In the genomic region with DNA sequence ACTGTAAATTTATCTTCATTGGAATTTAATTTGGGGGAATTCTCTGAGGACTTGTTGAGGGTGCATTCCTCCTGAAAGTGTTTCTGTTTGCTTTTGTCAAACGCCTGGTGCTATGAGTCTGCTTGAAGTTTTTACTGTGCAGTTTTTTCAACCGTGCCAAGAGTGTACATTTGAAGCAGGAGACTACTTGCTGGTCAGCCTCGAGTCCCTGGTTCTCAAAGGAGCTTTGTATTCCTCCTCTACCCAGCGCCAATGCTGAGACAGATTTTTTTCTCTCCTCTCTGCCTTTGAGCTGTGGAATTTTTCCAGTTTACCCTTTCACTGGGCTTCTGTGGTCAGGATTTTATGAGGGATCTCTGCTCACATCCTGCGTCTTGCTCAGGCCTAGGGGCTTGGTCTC, we compare ENCODE assay signal across 19 cellular contexts.
A peak's percentile ranks its signal among the peaks of the same experiment; 100 is the strongest.
DNase-seq lines count a peak whose midpoint lies in the region; ATAC-seq and TF ChIP-seq lines count a peak whose summit lies in the region.
"Had no signal": no experiment of that assay in that cellular context is flagged by ENCODE, and none has a peak within 500 bp of the region (broad histone marks: within the 10 kb centered on the region; RNA-seq: fewer than 3 reads in every experiment).

No MANE protein-coding gene starts in this region.

- H3K4me3 Mint-ChIP-seq in progenitor cell of endocrine pancreas (ENCODE audit: low read depth): no peak overlapping the region
- no peak overlapping the region for H3K4me3 Mint-ChIP-seq in naive thymus-derived CD8-positive, alpha-beta T cell
- no peak overlapping the region for H3K4me3 Mint-ChIP-seq in HFFc6
- H3K4me3 Mint-ChIP-seq: activated CD4-positive, alpha-beta T cell treated with anti-CD3 and anti-CD28 coated beads, Interleukin-2, amount 10 ng/mL, durations not matched to agents 24 days and 14 days; stimulated activated naive CD8-positive, alpha-beta T cell treated with anti-CD3 and anti-CD28 coated beads, Interleukin-15, Interleukin-2, amounts not matched to agents 100 ng/mL and 50 ng/mL, for 24 hours had no signal

- H3K27me3 Mint-ChIP-seq in progenitor cell of endocrine pancreas (no peaks in the 10 kb centered on the region), HFFc6 (ENCODE audit: insufficient read depth) (no peaks in the 10 kb centered on the region; the same call in 1 of the 2 replicates)
- H3K27me3 Mint-ChIP-seq in naive thymus-derived CD8-positive, alpha-beta T cell: peaks cover 1 to 17% (median 5%) of the 10 kb centered on the region in 5 donors
- H3K27me3 Mint-ChIP-seq: stimulated activated naive CD8-positive, alpha-beta T cell treated with anti-CD3 and anti-CD28 coated beads, Interleukin-15, Interleukin-2, amounts not matched to agents 100 ng/mL and 50 ng/mL, for 24 hours had no signal

- H3K4me3 ChIP-seq in OCI-LY7 (ENCODE audit: low read depth, low read length, poor library complexity, severe bottlenecking): no peak overlapping the region
- H3K4me3 ChIP-seq: coronary artery, lung, tibial nerve had no signal

- no TSS peak for BruUV-seq in OCI-LY7 (replicated peaks; lab: Mats Ljungman, UMichigan)

- H3K4me1 ChIP-seq in OCI-LY7 (ENCODE audit: insufficient read depth, low read length, poor library complexity, severe bottlenecking): peaks cover 13% of the 10 kb centered on the region
- H3K4me1 ChIP-seq: tibial nerve had no signal

- peak overlapping the region; percentile 22 for H3K27ac Mint-ChIP-seq in progenitor cell of endocrine pancreas
- no peak overlapping the region for H3K27ac Mint-ChIP-seq in naive thymus-derived CD8-positive, alpha-beta T cell
- H3K27ac Mint-ChIP-seq in HFFc6: no peak overlapping the region
- H3K27ac Mint-ChIP-seq: activated CD4-positive, alpha-beta T cell treated with anti-CD3 and anti-CD28 coated beads, Interleukin-2, amount 10 ng/mL, durations not matched to agents 24 days and 14 days; stimulated activated naive CD8-positive, alpha-beta T cell treated with anti-CD3 and anti-CD28 coated beads, Interleukin-15, Interleukin-2, amounts not matched to agents 100 ng/mL and 50 ng/mL, for 24 hours had no signal

- no peaks in the 10 kb centered on the region; the same call in 1 of the 2 replicates for H3K36me3 ChIP-seq in OCI-LY7 (ENCODE audit: insufficient read depth, low read length)
- H3K36me3 ChIP-seq: tibial nerve had no signal

- CTCF ChIA-PET in OCI-LY7 (lab: Charles Lee; ENCODE audit: unreplicated experiment): no interaction called here

- H2AFZ ChIP-seq in OCI-LY7 (ENCODE audit: low read length): peak overlapping the region; percentile 6; the same call in 1 of the 2 replicates

- intact Hi-C loops in OCI-LY7 (cut with micrococcal nuclease; ENCODE audit: unreplicated experiment): no loop called here

- POLR2A ChIA-PET in OCI-LY7 (lab: Charles Lee): interaction anchor here (0.6 to 2.3 kb wide), 4 partner anchors 10 to 720 kb away, joined by 3 to 15 read pairs (median 4); no protein-coding TSS in a partner anchor
- POLR2A ChIA-PET in naive thymus-derived CD8-positive, alpha-beta T cell (lab: Charles Lee): no interaction called here

- no peaks in the 10 kb centered on the region for H3K36me3 Mint-ChIP-seq in progenitor cell of endocrine pancreas (ENCODE audit: insufficient read depth)
- no peaks in the 10 kb centered on the region for H3K36me3 Mint-ChIP-seq in naive thymus-derived CD8-positive, alpha-beta T cell
- no peaks in the 10 kb centered on the region for H3K36me3 Mint-ChIP-seq in HFFc6 (ENCODE audit: low read depth)

- DNase-seq in EL (peak; percentile 3), OCI-LY7 (ENCODE audit: low spot score) (no peak), globus pallidus (ENCODE audit: low spot score) (peak; percentile 5), progenitor cell of endocrine pancreas (ENCODE audit: low spot score, unreplicated experiment) (no peak), glomerular visceral epithelial cell (ENCODE audit: extremely low spot score) (no peak), HFFc6 (no peak)
- DNase-seq in naive thymus-derived CD8-positive, alpha-beta T cell: no peak
- DNase-seq: activated CD4-positive, alpha-beta T cell treated with anti-CD3 and anti-CD28 coated beads, Interleukin-2, amount 10 ng/mL, durations not matched to agents 24 days and 14 days; activated effector memory CD4-positive, alpha-beta T cell treated with Interleukin-2 at 50 U/mL for 16 hours; NCI-H1417; NCI-H526; Right ventricle myocardium superior; stimulated activated CD4-positive, alpha-beta T cell treated with anti-CD3 and anti-CD28 coated beads, Interleukin-2, amount 100 ng/mL, for 24 hours had no signal

- no peaks in the 10 kb centered on the region for H3K79me2 ChIP-seq in OCI-LY7 (ENCODE audit: insufficient read depth, low read depth, low read length)

- H3K9me3 ChIP-seq in OCI-LY7 (ENCODE audit: low read length): peaks cover 9% of the 10 kb centered on the region; the same call in 1 of the 2 replicates
- H3K9me3 ChIP-seq: tibial nerve had no signal

- H3K27ac ChIP-seq in OCI-LY7 (ENCODE audit: low read depth, low read length, poor library complexity, severe bottlenecking): no peak overlapping the region
- H3K27ac ChIP-seq: coronary artery, tibial nerve had no signal

- no peak overlapping the region for H3K4me2 ChIP-seq in OCI-LY7 (ENCODE audit: low read length)

- H3K9me3 Mint-ChIP-seq in progenitor cell of endocrine pancreas (ENCODE audit: low read depth) (no peaks in the 10 kb centered on the region), HFFc6 (peaks cover 10% of the 10 kb centered on the region)
- H3K9me3 Mint-ChIP-seq in naive thymus-derived CD8-positive, alpha-beta T cell: no peaks in the 10 kb centered on the region
- H3K9me3 Mint-ChIP-seq: activated CD4-positive, alpha-beta T cell treated with anti-CD3 and anti-CD28 coated beads, Interleukin-2, amount 10 ng/mL, durations not matched to agents 24 days and 14 days; stimulated activated naive CD8-positive, alpha-beta T cell treated with anti-CD3 and anti-CD28 coated beads, Interleukin-15, Interleukin-2, amounts not matched to agents 100 ng/mL and 50 ng/mL, for 24 hours had no signal

- H3K4me1 Mint-ChIP-seq in progenitor cell of endocrine pancreas (ENCODE audit: low read depth) (peaks cover 7% of the 10 kb centered on the region), HFFc6 (ENCODE audit: low read depth) (no peaks in the 10 kb centered on the region)
- H3K4me1 Mint-ChIP-seq in naive thymus-derived CD8-positive, alpha-beta T cell: no peaks in the 10 kb centered on the region
- H3K4me1 Mint-ChIP-seq: activated CD4-positive, alpha-beta T cell treated with anti-CD3 and anti-CD28 coated beads, Interleukin-2, amount 10 ng/mL, durations not matched to agents 24 days and 14 days had no signal

- TF ChIP-seq CTCF in OCI-LY7 (conservative IDR thresholded peaks at IDR 0.05; ENCODE audit: low read length) (no peak), progenitor cell of endocrine pancreas (IDR thresholded peaks at IDR 0.05; ENCODE audit: unreplicated experiment) (no peak), HFFc6 (IDR thresholded peaks at IDR 0.05) (no peak)

- H3K9me2 ChIP-seq in OCI-LY7 (ENCODE audit: insufficient read depth, low read length): no peaks in the 10 kb centered on the region

- H4K20me1 ChIP-seq in OCI-LY7 (ENCODE audit: insufficient read depth, low read length): no peaks in the 10 kb centered on the region

- no peak for ATAC-seq in naive thymus-derived CD8-positive, alpha-beta T cell
- ATAC-seq in HG02759 (IDR thresholded peaks at IDR 0.05; ENCODE audit: unreplicated experiment): no peak
- ATAC-seq: HepG2 had no signal

Comparison
In these comparisons a context has a peak if more than half of its experiments do, and no peak if none do; other contexts are left out.
1. DNase-seq: peak in EL (single experiment) and globus pallidus (single experiment); none in OCI-LY7 (single experiment), progenitor cell of endocrine pancreas (single experiment), glomerular visceral epithelial cell (single experiment), naive thymus-derived CD8-positive, alpha-beta T cell (0 of 10) and HFFc6 (single experiment).